17 cellular contexts compared by ENCODE assay signal in genomic region chr11:75574698-75575265, GRCh38. TPM values are rescaled to one million over a fixed set of nuclear protein-coding genes. Genes with fewer than 3 reads are reported as not detected.
DNase-seq lines count a peak whose midpoint lies in the region; ATAC-seq and TF ChIP-seq lines count a peak whose summit lies in the region.
"Had no signal": no experiment of that assay in that cellular context is flagged by ENCODE, and none has a peak within 500 bp of the region (broad histone marks: within the 10 kb centered on the region; RNA-seq: fewer than 3 reads in every experiment).

No MANE protein-coding gene starts in this region.

- H3K4me1 ChIP-seq in muscle layer of colon (ENCODE audit: insufficient read depth, low read length), result no peaks in the 10 kb centered on the region

- no peaks in the 10 kb centered on the region for H3K9me3 Mint-ChIP-seq in progenitor cell of endocrine pancreas (ENCODE audit: low read depth)
- H3K9me3 Mint-ChIP-seq: activated naive CD8-positive, alpha-beta T cell treated with anti-CD3 and anti-CD28 coated beads, Interleukin-2, amount 50 U/mL, for 24 hours had no signal

- H3K4me1 Mint-ChIP-seq in progenitor cell of endocrine pancreas (ENCODE audit: low read depth), result no peaks in the 10 kb centered on the region

- peak; percentile 28 for TF ChIP-seq CTCF in HFF-Myc (IDR thresholded peaks at IDR 0.05; ENCODE audit: low read depth, low read length, missing control alignments)
- peak; percentile 55 for TF ChIP-seq CTCF in choroid plexus epithelial cell (conservative IDR thresholded peaks at IDR 0.05; ENCODE audit: low read depth, low read length)
- TF ChIP-seq CTCF in progenitor cell of endocrine pancreas (IDR thresholded peaks at IDR 0.05; ENCODE audit: unreplicated experiment), result no peak

- H3K27me3 ChIP-seq in muscle layer of colon (ENCODE audit: control insufficient read depth in 1 of 2, insufficient read depth in 2 of 2, low read length in 2 of 2), result no peaks in the 10 kb centered on the region
- H3K27me3 ChIP-seq: ovary, SJSA1 had no signal

- H3K4me3 Mint-ChIP-seq in progenitor cell of endocrine pancreas (ENCODE audit: low read depth), result no peak overlapping the region
- H3K4me3 Mint-ChIP-seq: activated B cell treated with CpG ODN at 0.5 μM for 24 hours; activated naive CD8-positive, alpha-beta T cell treated with anti-CD3 and anti-CD28 coated beads, Interleukin-2, amount 50 U/mL, for 24 hours had no signal

- peak overlapping the region; percentile 29 for H3K9ac ChIP-seq in muscle layer of colon (ENCODE audit: low read length)

- no peak for ATAC-seq in GM19397 (IDR thresholded peaks at IDR 0.05; ENCODE audit: unreplicated experiment)
- no peak for ATAC-seq in HG02571 (IDR thresholded peaks at IDR 0.05; ENCODE audit: unreplicated experiment)
- ATAC-seq: activated naive CD8-positive, alpha-beta T cell treated with anti-CD3 and anti-CD28 coated beads, Interleukin-2, amount 50 U/mL, for 24 hours had no signal

- peaks cover 48% of the 10 kb centered on the region for H3K36me3 ChIP-seq in muscle layer of colon (ENCODE audit: insufficient read depth, low read length)
- H3K36me3 ChIP-seq: ovary had no signal

- peaks cover 10% of the 10 kb centered on the region for H3K36me3 Mint-ChIP-seq in progenitor cell of endocrine pancreas (ENCODE audit: insufficient read depth)

- DNase-seq in AG08395 (ENCODE audit: low spot score) (peak; percentile 39), HFF-Myc (ENCODE audit: extremely low read depth, low read depth) (no peak), choroid plexus epithelial cell (ENCODE audit: low read depth) (no peak), progenitor cell of endocrine pancreas (ENCODE audit: low spot score, unreplicated experiment) (no peak), hypothalamus (lab: John Stamatoyannopoulos, UW) (no peak)
- DNase-seq: activated B cell treated with CpG ODN at 0.5 μM for 24 hours; activated naive CD8-positive, alpha-beta T cell treated with anti-CD3 and anti-CD28 coated beads, Interleukin-2, amount 50 U/mL, for 24 hours; activated T-cell treated with anti-CD3 and anti-CD28 coated beads, Interleukin-2, amount 50 U/mL, for 1 hour; glutamatergic neuron; NCI-H2029; NCI-H774; stimulated activated CD4-positive, alpha-beta T cell treated with anti-CD3 and anti-CD28 coated beads, Interleukin-15, amount 100 ng/mL, for 24 hours had no signal

- H3K4me3 ChIP-seq in HFF-Myc (replicated peaks; ENCODE audit: low read depth, low read length) (no peak overlapping the region), choroid plexus epithelial cell (ENCODE audit: low read depth, low read length) (no peak overlapping the region), muscle layer of colon (ENCODE audit: low read depth in 1 of 2, low read length in 2 of 2) (no peak overlapping the region)
- H3K4me3 ChIP-seq: ovary, SJSA1 had no signal

- no peak overlapping the region for H3K27ac ChIP-seq in muscle layer of colon (ENCODE audit: low read depth, low read length)
- H3K27ac ChIP-seq: SJSA1 had no signal

- H3K27me3 Mint-ChIP-seq in progenitor cell of endocrine pancreas, result no peaks in the 10 kb centered on the region
- H3K27me3 Mint-ChIP-seq: activated B cell treated with CpG ODN at 0.5 μM for 24 hours; activated naive CD8-positive, alpha-beta T cell treated with anti-CD3 and anti-CD28 coated beads, Interleukin-2, amount 50 U/mL, for 24 hours had no signal

- no peak overlapping the region for H3K27ac Mint-ChIP-seq in progenitor cell of endocrine pancreas
- H3K27ac Mint-ChIP-seq: activated B cell treated with CpG ODN at 0.5 μM for 24 hours; activated naive CD8-positive, alpha-beta T cell treated with anti-CD3 and anti-CD28 coated beads, Interleukin-2, amount 50 U/mL, for 24 hours had no signal

- H3K9me3 ChIP-seq in muscle layer of colon (ENCODE audit: low read length), result no peaks in the 10 kb centered on the region
- H3K9me3 ChIP-seq: ovary, SJSA1 had no signal

RNA-seq across cellular contexts. Expression of gene SERPINH1, which starts 12.7 kb away (rescaled TPM):
- 223 and 234 TPM in 2 replicates for total RNA-seq in progenitor cell of endocrine pancreas

RNA-seq across cellular contexts. Expression of gene GDPD5, which starts 49.0 kb away (rescaled TPM):
- 32.4 and 33.1 TPM in 2 replicates for total RNA-seq in progenitor cell of endocrine pancreas
